ENCODE assay signal across 2 cellular contexts in genomic region chr17:524570-524969, GRCh38.
TF ChIP-seq lines count a peak whose summit lies in the region.

No MANE protein-coding gene starts in this region.

TF ChIP-seq in IMR-90, 13 proteins besides CTCF, POLR2A, EP300 and RAD21 (continued from another document):
- TF ChIP-seq FOS (IDR thresholded peaks at IDR 0.05; ENCODE audit: low read depth, low read length) (no peak), ELK1 (IDR thresholded peaks at IDR 0.05; ENCODE audit: borderline replicate concordance, low read depth, low read length) (no peak), MXI1 (IDR thresholded peaks at IDR 0.05; ENCODE audit: borderline replicate concordance, low read depth, low read length) (no peak), MAFK (IDR thresholded peaks at IDR 0.05; ENCODE audit: low read depth, low read length) (no peak), RFX5 (IDR thresholded peaks at IDR 0.05; ENCODE audit: low read depth, low read length) (no peak), RCOR1 (IDR thresholded peaks at IDR 0.05; ENCODE audit: insufficient replicate concordance, low read length) (no peak), USF2 (IDR thresholded peaks at IDR 0.05; ENCODE audit: low read depth, low read length) (no peak)

TF ChIP-seq in WTC11, 78 proteins besides CTCF, POLR2A, EP300 and RAD21 (continued from another document):
- TF ChIP-seq AFF4 (CRISPR knock-in tag; IDR thresholded peaks at IDR 0.05; ENCODE audit: borderline replicate concordance) (no peak), ZNF416 (CRISPR knock-in tag; IDR thresholded peaks at IDR 0.05) (no peak), SOX15 (CRISPR knock-in tag; IDR thresholded peaks at IDR 0.05) (no peak), ZSCAN18 (CRISPR knock-in tag; IDR thresholded peaks at IDR 0.05) (no peak), CBFB (CRISPR knock-in tag; IDR thresholded peaks at IDR 0.05; ENCODE audit: low read depth) (no peak), USF2 (CRISPR knock-in tag; IDR thresholded peaks at IDR 0.05) (no peak), SMAD4 (CRISPR knock-in tag; IDR thresholded peaks at IDR 0.05) (no peak), TP53 (CRISPR knock-in tag; IDR thresholded peaks at IDR 0.05) (no peak), FOXK1 (CRISPR knock-in tag; IDR thresholded peaks at IDR 0.05) (no peak), E2F1 (CRISPR knock-in tag; IDR thresholded peaks at IDR 0.05) (no peak), ZMAT4 (CRISPR knock-in tag; IDR thresholded peaks at IDR 0.05) (no peak), NFE2L1 (CRISPR knock-in tag; IDR thresholded peaks at IDR 0.05) (no peak)
